Comparison of ENCODE assay signal across 1 cellular context in genomic region chr1:25570798-25571521, GRCh38.
TF ChIP-seq lines count a peak whose summit lies in the region.

No MANE protein-coding gene starts in this region.

TF ChIP-seq in HEK293, 187 proteins besides CTCF, POLR2A, EP300 and RAD21 (continued from another document):
- no peak for TF ChIP-seq PRDM2 (tag by site-specific recombination; IDR thresholded peaks at IDR 0.05; ENCODE audit: borderline replicate concordance)
- TF ChIP-seq KLF16 (tag by site-specific recombination; IDR thresholded peaks at IDR 0.05): no peak
- peak; percentile 59 for TF ChIP-seq SCRT2 (tag by site-specific recombination; IDR thresholded peaks at IDR 0.05)
